13 cellular contexts compared by ENCODE assay signal in genomic region chr18:9756566-9757470, GRCh38.
"Had no signal": no experiment of that assay in that cellular context is flagged by ENCODE, and none has a peak within 500 bp of the region (broad histone marks: within the 10 kb centered on the region; RNA-seq: fewer than 3 reads in every experiment).

No MANE protein-coding gene starts in this region.

- DNase-seq: activated B cell treated with CpG ODN at 0.5 μM for 24 hours; activated naive CD4-positive, alpha-beta T cell treated with anti-CD3 and anti-CD28 coated beads, Interleukin-2, amount 50 U/mL, for 16 hours; amniotic stem cell; foreskin fibroblast; mammary epithelial cell; T-helper 17 cell; transverse colon had no signal

- H3K27me3 Mint-ChIP-seq: activated B cell treated with CpG ODN at 0.5 μM for 24 hours had no signal

- H3K27ac Mint-ChIP-seq: activated B cell treated with CpG ODN at 0.5 μM for 24 hours; activated T-helper 2 cell treated with anti-CD3 and anti-CD28 coated beads, Interferon-gamma antibody, Interleukin-2, Interleukin-4, amounts not matched to agents 10 μg/mL and 5 μg/mL and 100 μg/mL, durations not matched to agents 14 hours and 24 hours and 36 hours; stimulated activated effector memory CD8-positive, alpha-beta T cell treated with anti-CD3 and anti-CD28 coated beads, Interleukin-12 subunit alpha, Interleukin-12 subunit beta, amount 100 ng/mL, for 72 hours; T-helper 17 cell had no signal

- H3K9me3 ChIP-seq: transverse colon had no signal

- H3K9me3 Mint-ChIP-seq: activated B cell treated with CpG ODN at 0.5 μM for 24 hours; activated T-helper 2 cell treated with anti-CD3 and anti-CD28 coated beads, Interferon-gamma antibody, Interleukin-2, Interleukin-4, amounts not matched to agents 10 μg/mL and 5 μg/mL and 100 μg/mL, durations not matched to agents 14 hours and 24 hours and 36 hours; natural killer cell treated with Interleukin-12 subunit alpha and Interleukin-12 subunit beta and Interleukin-15 and Interleukin-18, amount 100 ng/mL, for 72 hours; stimulated activated effector memory CD8-positive, alpha-beta T cell treated with anti-CD3 and anti-CD28 coated beads, Interleukin-12 subunit alpha, Interleukin-12 subunit beta, amount 100 ng/mL, for 72 hours had no signal

- ATAC-seq: esophagus mucosa; left lobe of liver; natural killer cell treated with Interleukin-12 subunit alpha and Interleukin-12 subunit beta and Interleukin-15 and Interleukin-18, amount 100 ng/mL, for 72 hours; stimulated activated effector memory CD8-positive, alpha-beta T cell treated with anti-CD3 and anti-CD28 coated beads, Interleukin-12 subunit alpha, Interleukin-12 subunit beta, amount 100 ng/mL, for 72 hours; T-helper 17 cell had no signal

- H3K36me3 Mint-ChIP-seq: natural killer cell treated with Interleukin-12 subunit alpha and Interleukin-12 subunit beta and Interleukin-15 and Interleukin-18, amount 100 ng/mL, for 72 hours; stimulated activated effector memory CD8-positive, alpha-beta T cell treated with anti-CD3 and anti-CD28 coated beads, Interleukin-12 subunit alpha, Interleukin-12 subunit beta, amount 100 ng/mL, for 72 hours had no signal

- H3K27me3 ChIP-seq: transverse colon had no signal

- H3K36me3 ChIP-seq: transverse colon had no signal

- H3K4me3 Mint-ChIP-seq: activated B cell treated with CpG ODN at 0.5 μM for 24 hours; brain; stimulated activated effector memory CD8-positive, alpha-beta T cell treated with anti-CD3 and anti-CD28 coated beads, Interleukin-12 subunit alpha, Interleukin-12 subunit beta, amount 100 ng/mL, for 72 hours; T-helper 17 cell had no signal

- H3K4me3 ChIP-seq: transverse colon had no signal
